ENCODE assay signal across 13 cellular contexts in the genomic region with DNA sequence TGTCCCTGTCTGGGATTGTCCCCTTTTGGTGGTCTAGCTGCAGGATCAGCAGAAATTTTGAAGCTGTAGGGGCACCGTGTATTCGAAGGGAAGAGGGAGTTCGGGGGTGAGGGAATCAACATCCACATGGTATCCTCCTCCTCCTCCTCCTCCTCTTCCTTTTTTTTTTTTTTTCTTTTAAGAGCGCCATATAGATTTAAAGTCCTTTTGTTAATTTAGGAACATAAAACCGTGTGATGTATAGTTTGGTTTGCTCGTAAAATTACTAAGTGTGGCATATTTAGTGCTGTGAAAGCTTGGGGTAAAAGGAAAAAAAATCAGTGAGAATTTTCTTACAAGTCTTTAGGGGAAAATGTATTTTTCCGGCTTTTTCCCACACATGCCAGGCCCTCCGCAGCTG. TPM values are rescaled to one million over a fixed set of nuclear protein-coding genes. Genes with fewer than 3 reads are reported as not detected.
DNase-seq lines count a peak whose midpoint lies in the region; ATAC-seq and TF ChIP-seq lines count a peak whose summit lies in the region.
"Had no signal": no experiment of that assay in that cellular context is flagged by ENCODE, and none has a peak within 500 bp of the region (broad histone marks: within the 10 kb centered on the region; RNA-seq: fewer than 3 reads in every experiment).

No MANE protein-coding gene starts in this region.

- CTCF ChIA-PET in MCF 10A (lab: Yijun Ruan, JAX) = interaction anchor here (0.6 to 4.0 kb wide), 4 partner anchors 19 to 229 kb away, joined by 3 to 18 read pairs (median 5); no protein-coding TSS in a partner anchor

- WGBS in endodermal cell (ENCODE audit: insufficient coverage in 1 of 2, insufficient read length in 1 of 2), 2 experiments = 87 to 93% methylated on average over 5 to 7 of the region's 8 CpGs
- 50 to 73% methylated on average over 5 to 8 of the region's 8 CpGs for WGBS in transverse colon (ENCODE audit: low coverage in 1 of 2), 2 donors
- 87 to 91% methylated on average over 8 of the region's 8 CpGs for WGBS in aorta, 2 donors

- H3K9me3 ChIP-seq in breast epithelium = no peaks in the 10 kb centered on the region
- H3K9me3 ChIP-seq in endodermal cell (ENCODE audit: control insufficient read depth, low read length) = no peaks in the 10 kb centered on the region
- no peaks in the 10 kb centered on the region for H3K9me3 ChIP-seq in transverse colon
- no peaks in the 10 kb centered on the region for H3K9me3 ChIP-seq in aorta (ENCODE audit: control insufficient read depth, low read length)
- H3K9me3 ChIP-seq: thoracic aorta had no signal

- H3K4me3 ChIP-seq in breast epithelium (no peak overlapping the region), endodermal cell (ENCODE audit: low read length) (no peak overlapping the region), transverse colon (no peak overlapping the region), aorta (ENCODE audit: low read length in 2 of 2) (no peak overlapping the region)
- H3K4me3 ChIP-seq: thoracic aorta had no signal

- H3K4me3 Mint-ChIP-seq in MCF 10A (ENCODE audit: unreplicated experiment) (no peak overlapping the region), endodermal cell (no peak overlapping the region), nephron (peak overlapping the region in 2 of 3 experiments; percentile 19 to 65)
- no peak overlapping the region for H3K4me3 Mint-ChIP-seq in activated T-cell treated with anti-CD3 and anti-CD28 coated beads, Interleukin-2, amount 50 U/mL, for 24 hours
- H3K4me3 Mint-ChIP-seq: T-cell had no signal

- POLR2A ChIA-PET in MCF 10A (lab: Yijun Ruan, JAX) = interaction anchor here (0.5 kb wide), 1 partner anchor 155 kb away, joined by 3 read pairs; no protein-coding TSS in a partner anchor

- peak overlapping the region; percentile 21 to 64 for H3K27ac ChIP-seq in breast epithelium
- no peak overlapping the region for H3K27ac ChIP-seq in endodermal cell (ENCODE audit: low read depth, low read length)
- H3K27ac ChIP-seq in transverse colon = peak overlapping the region; percentile 81 to 98 (median 94)
- no peak overlapping the region for H3K27ac ChIP-seq in aorta (ENCODE audit: low read depth in 1 of 2, low read length in 2 of 2)
- H3K27ac ChIP-seq: thoracic aorta had no signal

- peaks cover 14% of the 10 kb centered on the region for H3K4me1 Mint-ChIP-seq in MCF 10A (ENCODE audit: insufficient read depth, unreplicated experiment)
- peaks cover 48% of the 10 kb centered on the region for H3K4me1 Mint-ChIP-seq in endodermal cell
- H3K4me1 Mint-ChIP-seq in nephron = peaks cover 69% of the 10 kb centered on the region
- peaks cover 57% of the 10 kb centered on the region for H3K4me1 Mint-ChIP-seq in activated T-cell treated with anti-CD3 and anti-CD28 coated beads, Interleukin-2, amount 50 U/mL, for 24 hours (ENCODE audit: low read depth)

- TF ChIP-seq CTCF in breast epithelium (IDR thresholded peaks at IDR 0.05) = no peak
- no peak for TF ChIP-seq CTCF in MCF 10A (IDR thresholded peaks at IDR 0.05; ENCODE audit: unreplicated experiment)
- TF ChIP-seq CTCF in endodermal cell (conservative IDR thresholded peaks at IDR 0.05) = no peak
- no peak for TF ChIP-seq CTCF in nephron (IDR thresholded peaks at IDR 0.05; ENCODE audit: unreplicated experiment in 3 of 3)
- no peak for TF ChIP-seq CTCF in transverse colon (IDR thresholded peaks at IDR 0.05)

- H3K36me3 Mint-ChIP-seq in MCF 10A (ENCODE audit: insufficient read depth, unreplicated experiment) = peaks cover 13% of the 10 kb centered on the region
- no peaks in the 10 kb centered on the region for H3K36me3 Mint-ChIP-seq in endodermal cell (ENCODE audit: low read depth)
- H3K36me3 Mint-ChIP-seq in nephron (ENCODE audit: low read depth) = peaks cover 5% of the 10 kb centered on the region
- H3K36me3 Mint-ChIP-seq in activated T-cell treated with anti-CD3 and anti-CD28 coated beads, Interleukin-2, amount 50 U/mL, for 24 hours (ENCODE audit: low read depth) = peaks cover 2% of the 10 kb centered on the region

- H3K27me3 ChIP-seq in breast epithelium = no peaks in the 10 kb centered on the region
- H3K27me3 ChIP-seq in endodermal cell (ENCODE audit: control insufficient read depth, insufficient read depth, low read length, poor library complexity, severe bottlenecking) = no peaks in the 10 kb centered on the region
- H3K27me3 ChIP-seq in transverse colon = no peaks in the 10 kb centered on the region
- H3K27me3 ChIP-seq in aorta (ENCODE audit: control insufficient read depth in 1 of 2, insufficient read depth in 2 of 2, low read length in 1 of 2) = no peaks in the 10 kb centered on the region

- H3K27ac Mint-ChIP-seq in MCF 10A (ENCODE audit: low read depth, unreplicated experiment) = no peak overlapping the region
- H3K27ac Mint-ChIP-seq in endodermal cell = peak overlapping the region; percentile 69
- H3K27ac Mint-ChIP-seq in nephron = peak overlapping the region; percentile 80 to 95 (median 90)
- no peak overlapping the region for H3K27ac Mint-ChIP-seq in activated T-cell treated with anti-CD3 and anti-CD28 coated beads, Interleukin-2, amount 50 U/mL, for 24 hours

- H3K4me1 ChIP-seq in breast epithelium (peaks cover under 1 to 2% of the 10 kb centered on the region in 2 donors), endodermal cell (ENCODE audit: control insufficient read depth, insufficient read depth, low read length) (peaks cover 17% of the 10 kb centered on the region), transverse colon (peaks cover 55 to 94% (median 86%) of the 10 kb centered on the region in 4 donors), aorta (ENCODE audit: control insufficient read depth in 1 of 2, insufficient read depth in 2 of 2, low read length in 2 of 2) (no peaks in the 10 kb centered on the region)

- no peak for DNase-seq in breast epithelium (ENCODE audit: low spot score in 2 of 2)
- DNase-seq in MCF 10A (ENCODE audit: unreplicated experiment) = no peak
- DNase-seq in endodermal cell = no peak
- DNase-seq in transverse colon = no peak
- no peak for DNase-seq in activated T-cell treated with anti-CD3 and anti-CD28 coated beads, Interleukin-2, amount 50 U/mL, for 1 hour
- no peak for DNase-seq in activated T-cell treated with anti-CD3 and anti-CD28 coated beads, Interleukin-2, amount 50 U/mL, for 24 hours
- DNase-seq in aorta = no peak
- DNase-seq: activated CD4-positive, alpha-beta T cell treated with anti-CD3 and anti-CD28 coated beads, Interleukin-2, amount 50 U/mL, for 48 hours; activated gamma-delta T cell treated with Interleukin-2 at 50 U/mL for 16 hours; NCI-H1930; T-cell had no signal

- no peak for TF ChIP-seq POLR2A in breast epithelium (IDR thresholded peaks at IDR 0.05)
- TF ChIP-seq POLR2A in transverse colon (IDR thresholded peaks at IDR 0.05) = no peak

- intact Hi-C loops in breast epithelium (cut with DNase I; ENCODE audit: low total_unique reads) (no loop called here), MCF 10A (cut with micrococcal nuclease) (no loop called here), transverse colon (cut with DNase I; ENCODE audit: low total_unique reads) (no loop called here), aorta (cut with DNase I) (no loop called here)

- in situ Hi-C loops in transverse colon (cut with MboI; ENCODE audit: low pct_ligation_motif_present in 1 of 4, low pct_unique_long_range_greater_than_20kb in 1 of 4, low sequenced_read_pairs in 3 of 4) = no loop called here

- no peaks in the 10 kb centered on the region for H3K9me3 Mint-ChIP-seq in MCF 10A (ENCODE audit: unreplicated experiment)
- H3K9me3 Mint-ChIP-seq in endodermal cell = no peaks in the 10 kb centered on the region
- H3K9me3 Mint-ChIP-seq in nephron = no peaks in the 10 kb centered on the region
- no peaks in the 10 kb centered on the region for H3K9me3 Mint-ChIP-seq in activated T-cell treated with anti-CD3 and anti-CD28 coated beads, Interleukin-2, amount 50 U/mL, for 24 hours
- H3K9me3 Mint-ChIP-seq: T-cell had no signal

- no peaks in the 10 kb centered on the region for H3K36me3 ChIP-seq in breast epithelium
- H3K36me3 ChIP-seq in endodermal cell (ENCODE audit: control insufficient read depth, insufficient read depth, low read length) = no peaks in the 10 kb centered on the region
- H3K36me3 ChIP-seq in transverse colon = no peaks in the 10 kb centered on the region
- no peaks in the 10 kb centered on the region for H3K36me3 ChIP-seq in aorta (ENCODE audit: control insufficient read depth in 1 of 2, insufficient read depth in 2 of 2, low read length in 1 of 2)
- H3K36me3 ChIP-seq: thoracic aorta had no signal

- H3K9ac ChIP-seq in endodermal cell (ENCODE audit: extremely low read depth, low read length, poor library complexity, severe bottlenecking) = no peak overlapping the region

- no TSS peak for BruUV-seq in MCF 10A (replicated peaks; lab: Mats Ljungman, UMichigan)

- TF ChIP-seq EP300 in transverse colon (IDR thresholded peaks at IDR 0.05; ENCODE audit: low read depth) = no peak

- H3K27me3 Mint-ChIP-seq in MCF 10A (ENCODE audit: insufficient read depth, unreplicated experiment) = no peaks in the 10 kb centered on the region
- no peaks in the 10 kb centered on the region for H3K27me3 Mint-ChIP-seq in endodermal cell (ENCODE audit: insufficient read depth)
- H3K27me3 Mint-ChIP-seq in nephron (ENCODE audit: low read depth) = no peaks in the 10 kb centered on the region
- no peaks in the 10 kb centered on the region for H3K27me3 Mint-ChIP-seq in activated T-cell treated with anti-CD3 and anti-CD28 coated beads, Interleukin-2, amount 50 U/mL, for 24 hours
- H3K27me3 Mint-ChIP-seq: T-cell had no signal

- ATAC-seq in aorta (ENCODE audit: low FRiP score) = no peak
- ATAC-seq: T-cell had no signal

RNA-seq across cellular contexts. Expression of gene GSE1, which starts 50.1 kb away (rescaled TPM):
- total RNA-seq in breast epithelium = 100 to 1,000 TPM in 1 of 3 donors, 10 to 100 TPM in 2; 52.3 to 105 (median 60.7) TPM
- total RNA-seq in MCF 10A (2022) = 44.4 and 52.9 TPM in 2 replicates
- total RNA-seq in endodermal cell = 100 to 1,000 TPM; 108 to 128 TPM
- 55.0 TPM for polyA plus RNA-seq in endodermal cell (2013, experiment 1 of 2)
- polyA plus RNA-seq in endodermal cell (2013, experiment 2 of 2) = 54.2 TPM
- total RNA-seq in transverse colon = 100 to 1,000 TPM; 100 to 139 (median 120) TPM
- 100 to 1,000 TPM in 1 of 2 donors, 10 to 100 TPM in 1; 59.7 to 111 TPM for total RNA-seq in aorta
- polyA plus RNA-seq in aorta = 10 to 100 TPM in 1 of 2 donors, 1 to 10 TPM in 1; 3.9 to 11.7 TPM

Comparison
In these comparisons a context has a peak if more than half of its experiments do, and no peak if none do; other contexts are left out.
1. H3K27ac ChIP-seq: peak in breast epithelium (2 of 2) and transverse colon (4 of 4); none in endodermal cell (single experiment) and aorta (0 of 2).
2. H3K27ac Mint-ChIP-seq: peak in endodermal cell (single experiment) and nephron (3 of 3); none in MCF 10A (single experiment) and activated T-cell treated with anti-CD3 and anti-CD28 coated beads, Interleukin-2, amount 50 U/mL, for 24 hours (single experiment).
3. H3K4me3 Mint-ChIP-seq: peak in nephron (2 of 3); none in MCF 10A (single experiment), endodermal cell (single experiment) and activated T-cell treated with anti-CD3 and anti-CD28 coated beads, Interleukin-2, amount 50 U/mL, for 24 hours (single experiment).